In genomic region chr17:56478836-56479447, GRCh38 we compare ENCODE assay signal across 7 cellular contexts.
DNase-seq lines count a peak whose midpoint lies in the region; ATAC-seq and TF ChIP-seq lines count a peak whose summit lies in the region.

No MANE protein-coding gene starts in this region.

- H3K9ac ChIP-seq in HCT116 (ENCODE audit: low read length) (no peak overlapping the region), SK-N-SH (no peak overlapping the region)

- no TSS peak for BruUV-seq in HCT116 (replicated peaks; lab: Mats Ljungman, UMichigan)

- RAD21 ChIA-PET in HCT116 (lab: Charles Lee; ENCODE audit: low non-redundant PET in 1 of 2, low total read pairs in 2 of 2, uncharacterized antibody in 2 of 2, unreplicated experiment in 2 of 2), result no interaction called here

- H4K20me1 ChIP-seq in HCT116 (ENCODE audit: insufficient read depth) (no peaks in the 10 kb centered on the region), SK-N-SH (ENCODE audit: insufficient read depth) (no peaks in the 10 kb centered on the region)

- H3K4me2 ChIP-seq in HCT116 (ENCODE audit: low read length) (no peak overlapping the region), SK-N-SH (no peak overlapping the region)

- no peaks in the 10 kb centered on the region for H3F3A ChIP-seq in SK-N-SH (replicated peaks; ENCODE audit: insufficient read depth)

- no peaks in the 10 kb centered on the region for H3K36me3 ChIP-seq in HCT116 (ENCODE audit: control insufficient read depth in 1 of 2, insufficient read depth in 2 of 2, low read length in 2 of 2)
- no peaks in the 10 kb centered on the region for H3K36me3 ChIP-seq in SK-N-SH (replicated peaks in 1 of 2; ENCODE audit: control insufficient read depth in 1 of 2, insufficient read depth in 2 of 2, low read length in 1 of 2)
- H3K36me3 ChIP-seq in iPS DF 6.9 (ENCODE audit: control insufficient read depth, insufficient read depth, low read length), result no peaks in the 10 kb centered on the region

- WGBS in SK-N-SH (ENCODE audit: low lambda C conversion rate), result 14% methylated on average over 7 of the region's 7 CpGs
- WGBS in iPS DF 6.9 (ENCODE audit: insufficient coverage, insufficient read length), result no CpG with 5 or more reads among the region's 7 CpGs

- H3K36me3 Mint-ChIP-seq in T-helper 17 cell (ENCODE audit: low read depth), result no peaks in the 10 kb centered on the region

- H3K27me3 Mint-ChIP-seq in T-helper 17 cell, result peaks cover 9% of the 10 kb centered on the region

- H2AFZ ChIP-seq in HCT116 (ENCODE audit: low read depth, low read length, poor library complexity, severe bottlenecking) (no peak overlapping the region), SK-N-SH (ENCODE audit: low read depth) (no peak overlapping the region)

- TF ChIP-seq CTCF in HCT116 (IDR thresholded peaks at IDR 0.05 in 2 of 3, conservative IDR thresholded peaks at IDR 0.05 in 1 of 3; ENCODE audit: borderline replicate concordance in 1 of 3, insufficient read depth in 1 of 3, low read depth in 2 of 3, low read length in 2 of 3) (peak; percentile 54 to 84 (median 71)), SK-N-SH (IDR thresholded peaks at IDR 0.05) (peak; percentile 73)

- no peaks in the 10 kb centered on the region for H3K4me1 ChIP-seq in HCT116 (ENCODE audit: control insufficient read depth in 1 of 2, insufficient read depth in 2 of 2, low read length in 2 of 2)
- H3K4me1 ChIP-seq in SK-N-SH (ENCODE audit: control insufficient read depth in 1 of 2, insufficient read depth in 2 of 2, low read depth in 1 of 2, low read length in 1 of 2), result no peaks in the 10 kb centered on the region
- H3K4me1 ChIP-seq in iPS DF 6.9 (ENCODE audit: control insufficient read depth, insufficient read depth, low read length), result no peaks in the 10 kb centered on the region

- H3K4me3 Mint-ChIP-seq in T-helper 17 cell, result no peak overlapping the region

- no peak for TF ChIP-seq EP300 in SK-N-SH (IDR thresholded peaks at IDR 0.05; ENCODE audit: borderline replicate concordance in 1 of 2, low read depth in 1 of 2, low read length in 1 of 2)

- H3K79me2 ChIP-seq in HCT116 (ENCODE audit: insufficient read depth, low read length), result no peaks in the 10 kb centered on the region
- no peaks in the 10 kb centered on the region for H3K79me2 ChIP-seq in SK-N-SH (ENCODE audit: insufficient read depth)

- no peak overlapping the region for H3K4me3 ChIP-seq in HCT116 (replicated peaks in 1 of 2; ENCODE audit: low read depth in 1 of 2, low read length in 2 of 2)
- H3K4me3 ChIP-seq in SK-N-SH (ENCODE audit: low read depth in 2 of 2, low read length in 1 of 2), result no peak overlapping the region
- no peak overlapping the region for H3K4me3 ChIP-seq in iPS DF 6.9 (ENCODE audit: low read length)

- CTCF ChIA-PET in HCT116 (lab: Charles Lee) (interaction anchor here (1.0 to 1.6 kb wide), 3 partner anchors 17 to 237 kb away, joined by 3 to 6 read pairs (median 5); no protein-coding TSS in a partner anchor), SK-N-SH (lab: Yijun Ruan, JAX) (interaction anchor here (0.8 to 2.5 kb wide), 5 partner anchors 8 to 953 kb away, joined by 3 to 13 read pairs (median 9); no protein-coding TSS in a partner anchor)

- H3K27me3 ChIP-seq in HCT116 (ENCODE audit: insufficient read depth, low read length) (peaks cover 30% of the 10 kb centered on the region), SK-N-SH (ENCODE audit: insufficient read depth) (no peaks in the 10 kb centered on the region; the same call in 1 of the 2 replicates), iPS DF 6.9 (ENCODE audit: control insufficient read depth, insufficient read depth, low read length) (no peaks in the 10 kb centered on the region)

- POLR2A ChIA-PET in HCT116 (lab: Charles Lee) (no interaction called here), SK-N-SH (lab: Yijun Ruan, JAX) (no interaction called here)

- TF ChIP-seq RAD21 in HCT116 (IDR thresholded peaks at IDR 0.05; ENCODE audit: low read depth) (peak; percentile 56), SK-N-SH (IDR thresholded peaks at IDR 0.05; ENCODE audit: low read length) (peak; percentile 60)

- intact Hi-C loops in HCT116 (cut with micrococcal nuclease), result loop anchor here (1.0 to 2.0 kb wide), 2 partner anchors 353 to 952 kb away; no protein-coding TSS in a partner anchor

- no peak for TF ChIP-seq POLR2A in HCT116 (IDR thresholded peaks at IDR 0.05; ENCODE audit: borderline replicate concordance, extremely low read depth, insufficient read depth, insufficient read length)

- no peaks in the 10 kb centered on the region for H3K4me1 Mint-ChIP-seq in T-helper 17 cell

- H3K9me3 ChIP-seq in HCT116 (ENCODE audit: control insufficient read depth in 1 of 2, insufficient read depth in 1 of 2, low read depth in 1 of 2, low read length in 2 of 2) (no peaks in the 10 kb centered on the region), SK-N-SH (no peaks in the 10 kb centered on the region), iPS DF 6.9 (ENCODE audit: control insufficient read depth, insufficient read depth, low read length) (no peaks in the 10 kb centered on the region), T-helper 17 cell (ENCODE audit: control insufficient read depth, low read length, poor library complexity, severe bottlenecking) (no peaks in the 10 kb centered on the region)

- peak; percentile 94 for ATAC-seq in HCT116
- ATAC-seq in GM19035 (IDR thresholded peaks at IDR 0.05; ENCODE audit: unreplicated experiment), result no peak
- ATAC-seq in T-helper 17 cell, result no peak

- no peak overlapping the region for H3K27ac Mint-ChIP-seq in T-helper 17 cell

- DNase-seq in Daoy (ENCODE audit: low read depth) (peak; percentile 20), HCT116 (ENCODE audit: low read depth, low spot score) (peak; percentile 58), SK-N-SH (peak; percentile 21), iPS DF 6.9 (ENCODE audit: low read depth, low spot score) (peak; percentile 37), T-helper 17 cell (no peak), NCI-H2081 treated with DMSO at 0.1 percent for 48 hours (lab: John Stamatoyannopoulos, UW) (no peak)

- H3K27ac ChIP-seq in HCT116 (ENCODE audit: low read depth, low read length) (no peak overlapping the region), SK-N-SH (ENCODE audit: low read depth in 2 of 2, low read length in 1 of 2) (no peak overlapping the region), iPS DF 6.9 (ENCODE audit: low read length) (no peak overlapping the region)

- no peaks in the 10 kb centered on the region for H3K9me2 ChIP-seq in HCT116 (ENCODE audit: insufficient read depth)
- no peaks in the 10 kb centered on the region for H3K9me2 ChIP-seq in SK-N-SH

TF ChIP-seq in HCT116, 20 proteins besides CTCF, POLR2A, EP300 and RAD21:
- peak; percentile 37; the same call in 1 of the 2 replicates for TF ChIP-seq CBX3 (IDR thresholded peaks at IDR 0.05; ENCODE audit: low read depth)
- TF ChIP-seq FOSL1 (IDR thresholded peaks at IDR 0.05; ENCODE audit: low read depth), result 0 out of 2 replicates have a peak, but pooled peaks have one; percentile 9
- TF ChIP-seq JUND (IDR thresholded peaks at IDR 0.05), result no peak
TF ChIP-seq in HCT116: peak in this region for 2.

TF ChIP-seq in SK-N-SH, 30 proteins besides CTCF, POLR2A, EP300 and RAD21:
- TF ChIP-seq SMC3 (IDR thresholded peaks at IDR 0.05; ENCODE audit: low read depth, low read length) (peak; percentile 70), YY1 (IDR thresholded peaks at IDR 0.05; ENCODE audit: low read depth) (no peak)

Comparison
In these comparisons a context has a peak if more than half of its experiments do, and no peak if none do; other contexts are left out.
1. DNase-seq: peak in Daoy (single experiment), HCT116 (single experiment), SK-N-SH (single experiment) and iPS DF 6.9 (single experiment); none in T-helper 17 cell (0 of 3) and NCI-H2081 treated with DMSO at 0.1 percent for 48 hours (single experiment).